ENCODE assay signal across 8 cellular contexts in the genomic region with DNA sequence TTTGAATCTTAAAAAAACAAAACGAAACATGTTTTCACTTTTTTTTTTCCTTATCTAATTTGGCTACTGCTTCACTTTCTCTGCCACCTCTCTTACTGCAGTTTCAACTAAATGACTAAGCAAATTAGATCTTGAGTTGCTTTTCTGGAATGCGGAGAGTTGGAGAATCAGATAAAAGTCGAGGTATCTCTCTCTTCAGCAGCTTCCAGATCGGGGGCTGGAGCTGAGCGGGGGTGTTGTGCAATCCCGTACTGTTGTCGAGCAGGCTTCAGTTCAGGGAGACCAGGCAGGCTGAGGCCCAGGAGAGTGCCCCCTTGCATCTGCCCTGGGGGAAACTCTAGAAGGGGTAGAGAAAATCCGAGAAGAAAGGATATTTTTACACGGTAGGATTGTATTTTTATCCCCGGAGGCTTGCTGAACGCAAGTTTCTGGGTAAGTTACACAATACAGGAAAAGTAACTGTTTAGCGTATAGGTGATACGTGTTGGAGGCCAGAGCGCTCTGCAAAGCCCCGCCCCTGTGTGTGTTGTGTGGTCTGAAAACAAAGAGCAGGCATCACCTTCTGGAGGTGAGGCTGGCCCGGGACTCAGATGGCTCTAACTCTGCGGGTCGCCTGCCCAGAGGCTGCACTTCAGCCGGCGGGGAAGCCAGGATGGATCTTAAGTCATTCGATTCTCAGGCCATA.
A peak's percentile ranks its signal among the peaks of the same experiment; 100 is the strongest.
DNase-seq lines count a peak whose midpoint lies in the region; ATAC-seq and TF ChIP-seq lines count a peak whose summit lies in the region.

No MANE protein-coding gene starts in this region.

- no peaks in the 10 kb centered on the region for H3K36me3 Mint-ChIP-seq in activated naive CD8-positive, alpha-beta T cell treated with anti-CD3 and anti-CD28 coated beads, Interleukin-2, amount 50 U/mL, for 24 hours (ENCODE audit: low read depth)

- DNase-seq in Caki2 (ENCODE audit: low read depth), result peak; percentile 9
- no peak for DNase-seq in SK-N-MC (ENCODE audit: low read depth, low spot score)
- DNase-seq in activated naive CD8-positive, alpha-beta T cell treated with anti-CD3 and anti-CD28 coated beads, Interleukin-2, amount 50 U/mL, for 24 hours, result peak; percentile 53
- peak; percentile 55 for DNase-seq in kidney epithelial cell (ENCODE audit: low read depth)
- peak; percentile 29 for DNase-seq in stimulated activated CD8-positive, alpha-beta memory T cell treated with anti-CD3 and anti-CD28 coated beads, Interleukin-12 subunit alpha, Interleukin-12 subunit beta, amount 100 ng/mL, for 4 hours (ENCODE audit: low read depth)
- DNase-seq in NCI-H82 treated with DMSO at 0.1 percent for 48 hours (lab: John Stamatoyannopoulos, UW; ENCODE audit: unreplicated experiment), result no peak
- no peak for DNase-seq in MG63

- H3K4me1 Mint-ChIP-seq in activated naive CD8-positive, alpha-beta T cell treated with anti-CD3 and anti-CD28 coated beads, Interleukin-2, amount 50 U/mL, for 24 hours, result peaks cover 40% of the 10 kb centered on the region

- in situ Hi-C loops in Caki2 (cut with HindIII; ENCODE audit: low pct_unique_long_range_greater_than_20kb, low sequenced_read_pairs), result no loop called here

- H3K36me3 ChIP-seq in SK-N-MC (ENCODE audit: insufficient read depth, low read length) (no peaks in the 10 kb centered on the region), kidney epithelial cell (ENCODE audit: control insufficient read depth, insufficient read depth, low read length) (no peaks in the 10 kb centered on the region), MG63 (no peaks in the 10 kb centered on the region)

- H3K9me3 Mint-ChIP-seq in activated naive CD8-positive, alpha-beta T cell treated with anti-CD3 and anti-CD28 coated beads, Interleukin-2, amount 50 U/mL, for 24 hours, result no peaks in the 10 kb centered on the region

- H3K4me3 Mint-ChIP-seq in activated naive CD8-positive, alpha-beta T cell treated with anti-CD3 and anti-CD28 coated beads, Interleukin-2, amount 50 U/mL, for 24 hours, result peak overlapping the region; percentile 72

- no peak overlapping the region for H3K27ac ChIP-seq in SK-N-MC

- TF ChIP-seq CTCF in kidney epithelial cell (IDR thresholded peaks at IDR 0.05; ENCODE audit: insufficient read depth, low read length, poor library complexity, severe bottlenecking), result no peak

- no peak overlapping the region for H3K9ac ChIP-seq in SK-N-MC (ENCODE audit: insufficient read length)

- peak; percentile 74 for ATAC-seq in activated naive CD8-positive, alpha-beta T cell treated with anti-CD3 and anti-CD28 coated beads, Interleukin-2, amount 50 U/mL, for 24 hours
- ATAC-seq in GM19397 (IDR thresholded peaks at IDR 0.05; ENCODE audit: unreplicated experiment), result no peak

- no peaks in the 10 kb centered on the region for H3K27me3 ChIP-seq in kidney epithelial cell (ENCODE audit: control insufficient read depth, insufficient read depth, low read length)
- no peaks in the 10 kb centered on the region for H3K27me3 ChIP-seq in MG63

- H3K4me3 ChIP-seq in SK-N-MC (peak overlapping the region; percentile 36; the same call in 1 of the 2 replicates), kidney epithelial cell (ENCODE audit: low read depth, low read length) (peak overlapping the region; percentile 4), MG63 (no peak overlapping the region)

- peak overlapping the region; percentile 74 for H3K27ac Mint-ChIP-seq in activated naive CD8-positive, alpha-beta T cell treated with anti-CD3 and anti-CD28 coated beads, Interleukin-2, amount 50 U/mL, for 24 hours

- H3K9me3 ChIP-seq in SK-N-MC (ENCODE audit: low read depth, low read length) (no peaks in the 10 kb centered on the region), MG63 (no peaks in the 10 kb centered on the region)

- no peaks in the 10 kb centered on the region for H3K27me3 Mint-ChIP-seq in activated naive CD8-positive, alpha-beta T cell treated with anti-CD3 and anti-CD28 coated beads, Interleukin-2, amount 50 U/mL, for 24 hours

Comparison
In these comparisons a context has a peak if more than half of its experiments do, and no peak if none do; other contexts are left out.
1. DNase-seq: peak in Caki2 (single experiment), activated naive CD8-positive, alpha-beta T cell treated with anti-CD3 and anti-CD28 coated beads, Interleukin-2, amount 50 U/mL, for 24 hours (single experiment), kidney epithelial cell (single experiment) and stimulated activated CD8-positive, alpha-beta memory T cell treated with anti-CD3 and anti-CD28 coated beads, Interleukin-12 subunit alpha, Interleukin-12 subunit beta, amount 100 ng/mL, for 4 hours (single experiment); none in SK-N-MC (single experiment), NCI-H82 treated with DMSO at 0.1 percent for 48 hours (single experiment) and MG63 (single experiment).